ENCODE assay signal across 21 cellular contexts in genomic region chr2:16185671-16186391, GRCh38.
DNase-seq lines count a peak whose midpoint lies in the region; ATAC-seq, FAIRE-seq and TF ChIP-seq lines count a peak whose summit lies in the region.
"Had no signal": no experiment of that assay in that cellular context is flagged by ENCODE, and none has a peak within 500 bp of the region (broad histone marks: within the 10 kb centered on the region; RNA-seq: fewer than 3 reads in every experiment).

No MANE protein-coding gene starts in this region.

- H3K27me3 Mint-ChIP-seq in activated naive CD4-positive, alpha-beta T cell treated with anti-CD3 and anti-CD28 coated beads, Interleukin-2, amount 50 U/mL, for 24 hours, result peaks cover 1% of the 10 kb centered on the region
- H3K27me3 Mint-ChIP-seq in neural progenitor cell (ENCODE audit: insufficient read depth, low read depth), result peaks cover 26% of the 10 kb centered on the region
- peaks cover 4% of the 10 kb centered on the region for H3K27me3 Mint-ChIP-seq in CD4-positive, alpha-beta T cell

- TF ChIP-seq RAD21 in H1 (IDR thresholded peaks at IDR 0.05 in 1 of 2, conservative IDR thresholded peaks at IDR 0.05 in 1 of 2; ENCODE audit: low read depth in 2 of 2, low read length in 2 of 2), result no peak

- H3K14ac ChIP-seq in H1 (ENCODE audit: insufficient read length), result no peak overlapping the region

- H3K56ac ChIP-seq in H1 (replicated peaks; ENCODE audit: insufficient read length, low read depth, low read length), result no peak overlapping the region

- no peaks in the 10 kb centered on the region for H3K27me3 ChIP-seq in H1 (replicated peaks in 1 of 4; ENCODE audit: control insufficient read depth in 3 of 4, extremely low read depth in 1 of 4, insufficient read depth in 3 of 4, low read length in 3 of 4)
- H3K27me3 ChIP-seq in neural progenitor cell, result no peaks in the 10 kb centered on the region
- H3K27me3 ChIP-seq in suprapubic skin, result no peaks in the 10 kb centered on the region
- no peaks in the 10 kb centered on the region for H3K27me3 ChIP-seq in CD4-positive, alpha-beta T cell (ENCODE audit: control insufficient read depth, insufficient read depth, low read length)
- H3K27me3 ChIP-seq: BE2C had no signal

- no peak for ATAC-seq in CD4-positive, alpha-beta T cell (ENCODE audit: poor library complexity)
- ATAC-seq: CD8-positive, alpha-beta T cell had no signal

- H4K20me1 ChIP-seq in H1 (replicated peaks in 1 of 2; ENCODE audit: control insufficient read depth in 1 of 2, insufficient read depth in 2 of 2, low read length in 2 of 2), result no peaks in the 10 kb centered on the region
- H4K20me1 ChIP-seq in neural progenitor cell (ENCODE audit: low read depth), result no peaks in the 10 kb centered on the region

- no peak for TF ChIP-seq CTCF in H1 (IDR thresholded peaks at IDR 0.05; ENCODE audit: control extremely low read depth in 1 of 3, insufficient read depth in 1 of 3, low read depth in 1 of 3, low read length in 3 of 3)
- no peak for TF ChIP-seq CTCF in neural progenitor cell (IDR thresholded peaks at IDR 0.05)
- no peak for TF ChIP-seq CTCF in suprapubic skin (IDR thresholded peaks at IDR 0.05)
- TF ChIP-seq CTCF in CD4-positive, alpha-beta T cell (IDR thresholded peaks at IDR 0.05), result no peak

- peak overlapping the region; percentile 29; the same call in 1 of the 2 replicates for H2BK12ac ChIP-seq in H1 (ENCODE audit: low read depth, low read length)

- peaks cover 9% of the 10 kb centered on the region for H3F3A ChIP-seq in neural progenitor cell (ENCODE audit: low read depth)

- H4K8ac ChIP-seq in H1 (ENCODE audit: extremely low read depth, insufficient read depth, low read length), result no peak overlapping the region

- H3K23ac ChIP-seq in H1 (ENCODE audit: insufficient read length), result no peak overlapping the region

- intact Hi-C loops in CD4-positive, alpha-beta T cell (cut with DNase I, micrococcal nuclease), result no loop called here

- no peak overlapping the region for H3K9ac ChIP-seq in H1 (replicated peaks in 1 of 4; ENCODE audit: extremely low read depth in 1 of 4, low read depth in 3 of 4, low read length in 3 of 4)
- H3K9ac ChIP-seq in neural progenitor cell, result no peak overlapping the region

- no peaks in the 10 kb centered on the region for H3K79me2 ChIP-seq in H1 (ENCODE audit: control insufficient read depth in 1 of 2, insufficient read depth in 2 of 2, low read length in 2 of 2)
- no peaks in the 10 kb centered on the region for H3K79me2 ChIP-seq in neural progenitor cell (ENCODE audit: low read depth)

- TF ChIP-seq EP300 in H1 (IDR thresholded peaks at IDR 0.05; ENCODE audit: borderline replicate concordance in 1 of 2, low read depth in 2 of 2, low read length in 2 of 2), result no peak
- no peak for TF ChIP-seq EP300 in suprapubic skin (IDR thresholded peaks at IDR 0.05)

- H2AK5ac ChIP-seq in H1 (ENCODE audit: low read depth, low read length), result no peak overlapping the region

- H4K5ac ChIP-seq in H1 (ENCODE audit: insufficient read length, low read depth, low read length), result no peak overlapping the region

- CTCF ChIA-PET in H1 (lab: Charles Lee; ENCODE audit: partially characterized antibody), result interaction anchor here (0.7 to 1.2 kb wide), 5 partner anchors 11 to 202 kb away, joined by 3 read pairs; no protein-coding TSS in a partner anchor
- CTCF ChIA-PET in CD4-positive, alpha-beta T cell (lab: Charles Lee), result no interaction called here

- H3K23me2 ChIP-seq in H1 (ENCODE audit: low read depth, low read length), result no peaks in the 10 kb centered on the region

- H3K9me3 ChIP-seq in H1 (ENCODE audit: insufficient read depth in 2 of 2, low read depth in 1 of 2, low read length in 1 of 2) (no peaks in the 10 kb centered on the region), neural progenitor cell (ENCODE audit: low read depth) (no peaks in the 10 kb centered on the region), suprapubic skin (no peaks in the 10 kb centered on the region)
- H3K9me3 ChIP-seq in CD4-positive, alpha-beta T cell (ENCODE audit: control insufficient read depth, low read length), result no peaks in the 10 kb centered on the region

- peaks cover 0 to 6% (median 0%) of the 10 kb centered on the region in 4 experiments; a peak in 2 of 7 replicates for H3K4me1 ChIP-seq in H1 (replicated peaks in 1 of 4; ENCODE audit: control insufficient read depth in 3 of 4, insufficient read depth in 4 of 4, low read length in 3 of 4)
- peaks cover 31% of the 10 kb centered on the region for H3K4me1 ChIP-seq in neural progenitor cell
- H3K4me1 ChIP-seq in suprapubic skin, result no peaks in the 10 kb centered on the region

- H3K36me3 ChIP-seq in H1 (ENCODE audit: control insufficient read depth in 2 of 4, insufficient read depth in 4 of 4, low read length in 3 of 4), result no peaks in the 10 kb centered on the region
- H3K36me3 ChIP-seq in neural progenitor cell, result no peaks in the 10 kb centered on the region
- no peaks in the 10 kb centered on the region for H3K36me3 ChIP-seq in suprapubic skin
- H3K36me3 ChIP-seq: BE2C had no signal

- no peaks in the 10 kb centered on the region for H3K9me3 Mint-ChIP-seq in activated naive CD4-positive, alpha-beta T cell treated with anti-CD3 and anti-CD28 coated beads, Interleukin-2, amount 50 U/mL, for 24 hours
- peaks cover 3% of the 10 kb centered on the region for H3K9me3 Mint-ChIP-seq in neural progenitor cell
- no peaks in the 10 kb centered on the region for H3K9me3 Mint-ChIP-seq in CD4-positive, alpha-beta T cell
- H3K9me3 Mint-ChIP-seq: CD8-positive, alpha-beta T cell had no signal

- FAIRE-seq in H1 (lab: Jason Lieb, UNC), result no peak
- FAIRE-seq: A204.1, D721Med, G401.6, GM12891, HTR-8/SVneo had no signal

- H3K4me2 ChIP-seq in H1 (ENCODE audit: insufficient read depth in 1 of 2, low read depth in 2 of 2, low read length in 2 of 2) (no peak overlapping the region), neural progenitor cell (peak overlapping the region; percentile 48)

- 0 out of 2 replicates have a peak overlapping the region, but pooled peaks have one; percentile 41 for H2BK20ac ChIP-seq in H1 (ENCODE audit: low read length)

- H3K4me3 ChIP-seq in H1 (ENCODE audit: extremely low read depth in 1 of 4, insufficient read depth in 2 of 4, low read depth in 3 of 4, low read length in 4 of 4), result no peak overlapping the region
- no peak overlapping the region for H3K4me3 ChIP-seq in neural progenitor cell
- H3K4me3 ChIP-seq in suprapubic skin, result no peak overlapping the region

- TF ChIP-seq POLR2A in H1 (IDR thresholded peaks at IDR 0.05; ENCODE audit: control extremely low read depth in 1 of 2, low read depth in 2 of 2, low read length in 2 of 2) (no peak), suprapubic skin (IDR thresholded peaks at IDR 0.05) (no peak)

- H2BK15ac ChIP-seq in H1 (ENCODE audit: low read length), result no peak overlapping the region

- no peak overlapping the region for H3K4me3 Mint-ChIP-seq in activated naive CD4-positive, alpha-beta T cell treated with anti-CD3 and anti-CD28 coated beads, Interleukin-2, amount 50 U/mL, for 24 hours
- peak overlapping the region; percentile 30 for H3K4me3 Mint-ChIP-seq in neural progenitor cell
- H3K4me3 Mint-ChIP-seq in CD4-positive, alpha-beta T cell, result no peak overlapping the region
- H3K4me3 Mint-ChIP-seq: CD8-positive, alpha-beta T cell; HFFc6 had no signal

- POLR2A ChIA-PET in H1 (lab: Charles Lee; ENCODE audit: partially characterized antibody), result interaction anchor here (1.1 kb wide), 1 partner anchor 19 kb away, joined by 3 read pairs; no protein-coding TSS in a partner anchor
- POLR2A ChIA-PET in CD4-positive, alpha-beta T cell (lab: Charles Lee), result no interaction called here

- H3K27ac ChIP-seq in H1 (ENCODE audit: low read depth, low read length), result no peak overlapping the region
- no peak overlapping the region for H3K27ac ChIP-seq in neural progenitor cell
- no peak overlapping the region for H3K27ac ChIP-seq in suprapubic skin
- H3K27ac ChIP-seq in CD4-positive, alpha-beta T cell (ENCODE audit: low read depth, low read length), result no peak overlapping the region
- H3K27ac ChIP-seq: C4-2B had no signal

- no peak overlapping the region for H3K4ac ChIP-seq in H1 (replicated peaks; ENCODE audit: insufficient read length, low read depth, low read length)

- H2BK5ac ChIP-seq in H1 (ENCODE audit: low read depth, low read length), result 0 out of 2 replicates have a peak overlapping the region, but pooled peaks have one; percentile 29

- H3K27ac Mint-ChIP-seq in activated naive CD4-positive, alpha-beta T cell treated with anti-CD3 and anti-CD28 coated beads, Interleukin-2, amount 50 U/mL, for 24 hours, result peak overlapping the region; percentile 18
- peak overlapping the region; percentile 92 for H3K27ac Mint-ChIP-seq in neural progenitor cell
- no peak overlapping the region for H3K27ac Mint-ChIP-seq in CD4-positive, alpha-beta T cell
- H3K27ac Mint-ChIP-seq: CD8-positive, alpha-beta T cell; HFFc6 had no signal

- no peak overlapping the region for H2AFZ ChIP-seq in H1 (ENCODE audit: low read length)
- H2AFZ ChIP-seq in neural progenitor cell (replicated peaks), result no peak overlapping the region

- H2BK120ac ChIP-seq in H1 (replicated peaks; ENCODE audit: low read depth, low read length), result no peak overlapping the region

- H3K4me1 Mint-ChIP-seq in activated naive CD4-positive, alpha-beta T cell treated with anti-CD3 and anti-CD28 coated beads, Interleukin-2, amount 50 U/mL, for 24 hours, result no peaks in the 10 kb centered on the region
- H3K4me1 Mint-ChIP-seq in neural progenitor cell, result peaks cover 76% of the 10 kb centered on the region
- no peaks in the 10 kb centered on the region for H3K4me1 Mint-ChIP-seq in CD4-positive, alpha-beta T cell (ENCODE audit: low read depth)

- WGBS in H1 (ENCODE audit: extremely low coverage in 1 of 2, insufficient coverage in 1 of 2, insufficient read length in 1 of 2, insufficient replicate concordance in 2 of 2, low coverage in 1 of 2, low lambda C conversion rate in 2 of 2, missing lambda C conversion rate in 1 of 2), 2 experiments, result 95% methylated on average over 18 of the region's 18 CpGs; no CpG with 5 or more reads in 1 of the 2 experiments
- 78% methylated on average over 17 of the region's 18 CpGs for WGBS in suprapubic skin

- no peak for DNase-seq in activated naive CD4-positive, alpha-beta T cell (lab: John Stamatoyannopoulos, UW)
- DNase-seq in H1 (ENCODE audit: low read depth in 1 of 2, low spot score in 2 of 2) (no peak), neural progenitor cell (ENCODE audit: low spot score) (no peak), suprapubic skin (ENCODE audit: low spot score in 2 of 2) (no peak), HK-2 (ENCODE audit: unreplicated experiment) (no peak)
- no peak for DNase-seq in CD4-positive, alpha-beta T cell
- DNase-seq: CD8-positive, alpha-beta T cell; COR-L47; DMS153; DMS79 treated with DMSO at 0.1 percent for 48 hours; EL; HCEC 1CT; HFFc6 had no signal

- H3K36me3 Mint-ChIP-seq in activated naive CD4-positive, alpha-beta T cell treated with anti-CD3 and anti-CD28 coated beads, Interleukin-2, amount 50 U/mL, for 24 hours, result no peaks in the 10 kb centered on the region
- H3K36me3 Mint-ChIP-seq in neural progenitor cell, result peaks cover under 1% of the 10 kb centered on the region
- no peaks in the 10 kb centered on the region for H3K36me3 Mint-ChIP-seq in CD4-positive, alpha-beta T cell (ENCODE audit: low read depth)
- H3K36me3 Mint-ChIP-seq: CD8-positive, alpha-beta T cell had no signal

- H3K79me1 ChIP-seq in H1 (ENCODE audit: low read depth, low read length), result no peaks in the 10 kb centered on the region

- H3K18ac ChIP-seq in H1 (ENCODE audit: extremely low read depth, low read length), result no peak overlapping the region; the same call in 1 of the 2 replicates

- peak overlapping the region; percentile 70 for H4K91ac ChIP-seq in H1 (replicated peaks; ENCODE audit: insufficient read length, low read length)
